ENCODE assay signal across 27 cellular contexts in genomic region chr3:128457918-128458317, GRCh38. TPM values are rescaled to one million over a fixed set of nuclear protein-coding genes. Genes with fewer than 3 reads are reported as not detected.
"Had no signal": no experiment of that assay in that cellular context is flagged by ENCODE, and none has a peak within 500 bp of the region (broad histone marks: within the 10 kb centered on the region; RNA-seq: fewer than 3 reads in every experiment).

No MANE protein-coding gene starts in this region.

- H3K9ac ChIP-seq: KMS-11 had no signal

- H3K4me1 Mint-ChIP-seq: activated CD4-positive, alpha-beta T cell treated with anti-CD3 and anti-CD28 coated beads, Interleukin-2, amount 10 ng/mL, durations not matched to agents 24 days and 14 days; activated CD8-positive, alpha-beta memory T cell treated with anti-CD3 and anti-CD28 coated beads, Interleukin-2, amount 10 ng/mL, durations not matched to agents 7 days and 5 days; activated T-helper 17 cell treated with anti-CD3 and anti-CD28 coated beads, Interleukin-2, amount 50 U/mL, for 72 hours; WTC11 had no signal

- H3K27ac Mint-ChIP-seq: activated CD4-positive, alpha-beta T cell treated with anti-CD3 and anti-CD28 coated beads, Interleukin-2, amount 10 ng/mL, durations not matched to agents 24 days and 14 days; activated CD8-positive, alpha-beta memory T cell treated with anti-CD3 and anti-CD28 coated beads, Interleukin-2, amount 10 ng/mL, durations not matched to agents 7 days and 5 days; activated naive CD4-positive, alpha-beta T cell treated with anti-CD3 and anti-CD28 coated beads for 36 hours; activated naive CD8-positive, alpha-beta T cell; activated T-helper 17 cell treated with anti-CD3 and anti-CD28 coated beads, Interleukin-2, amount 50 U/mL, for 72 hours; T-helper 1 cell treated with Interleukin-12 subunit alpha and Interleukin-12 subunit beta and Interleukin-4 antibody, amounts not matched to agents 30 μg/mL and 1 μg/mL, for 36 hours; WTC11 had no signal

- H3K4me3 ChIP-seq: cardiac muscle cell, SJSA1 had no signal

- H3K36me3 ChIP-seq: brain microvascular endothelial cell, cardiac muscle cell, SJSA1 had no signal

- ATAC-seq: activated CD8-positive, alpha-beta memory T cell treated with anti-CD3 and anti-CD28 coated beads, Interleukin-2, amount 10 ng/mL, durations not matched to agents 7 days and 5 days; activated T-cell treated with anti-CD3 and anti-CD28 coated beads, Interleukin-2, amount 50 U/mL, for 4 hours; activated T-helper 17 cell treated with anti-CD3 and anti-CD28 coated beads, Interleukin-2, amount 50 U/mL, for 72 hours had no signal

- H3K4me2 ChIP-seq: KMS-11 had no signal

- H3K9me3 Mint-ChIP-seq: activated CD4-positive, alpha-beta T cell treated with anti-CD3 and anti-CD28 coated beads, Interleukin-2, amount 10 ng/mL, durations not matched to agents 24 days and 14 days; activated naive CD4-positive, alpha-beta T cell treated with anti-CD3 and anti-CD28 coated beads for 36 hours; activated T-cell treated with anti-CD3 and anti-CD28 coated beads, Interleukin-2, amount 50 U/mL, for 4 hours; activated T-helper 17 cell treated with anti-CD3 and anti-CD28 coated beads, Interleukin-2, amount 50 U/mL, for 72 hours; T-helper 1 cell treated with Interleukin-12 subunit alpha and Interleukin-12 subunit beta and Interleukin-4 antibody, amounts not matched to agents 30 μg/mL and 1 μg/mL, for 36 hours; WTC11 had no signal

- H3K9me3 ChIP-seq: SJSA1 had no signal

- H3K27ac ChIP-seq: brain microvascular endothelial cell, cardiac muscle cell, KMS-11, SJSA1 had no signal

- DNase-seq: activated CD4-positive, alpha-beta T cell treated with anti-CD3 and anti-CD28 coated beads, Interleukin-2, amount 10 ng/mL, durations not matched to agents 24 days and 14 days; activated CD4-positive, alpha-beta T cell treated with anti-CD3 and anti-CD28 coated beads, Interleukin-2, amount 50 U/mL, for 48 hours; activated CD4-positive, CD25-positive, alpha-beta regulatory T cell treated with anti-CD3 and anti-CD28 coated beads, Interleukin-2, amount 50 U/mL, for 72 hours; activated CD8-positive, alpha-beta memory T cell treated with anti-CD3 and anti-CD28 coated beads, Interleukin-2, amount 10 ng/mL, durations not matched to agents 7 days and 5 days; activated gamma-delta T cell; activated naive CD4-positive, alpha-beta T cell treated with anti-CD3 and anti-CD28 coated beads for 36 hours; activated T-cell treated with anti-CD3 and anti-CD28 coated beads, Interleukin-2, amount 50 U/mL, for 4 hours; amygdala; brain microvascular endothelial cell; NCI-H1092; NCI-H1417; NCI-H1930; NCI-H2171; NCI-H226; NCI-H82; RPMI8226; SHP77 had no signal

- H3K4me3 Mint-ChIP-seq: activated CD4-positive, alpha-beta T cell treated with anti-CD3 and anti-CD28 coated beads, Interleukin-2, amount 10 ng/mL, durations not matched to agents 24 days and 14 days; activated CD8-positive, alpha-beta memory T cell treated with anti-CD3 and anti-CD28 coated beads, Interleukin-2, amount 10 ng/mL, durations not matched to agents 7 days and 5 days; activated naive CD4-positive, alpha-beta T cell treated with anti-CD3 and anti-CD28 coated beads for 36 hours; activated naive CD8-positive, alpha-beta T cell; activated T-cell treated with anti-CD3 and anti-CD28 coated beads, Interleukin-2, amount 50 U/mL, for 4 hours; activated T-helper 17 cell treated with anti-CD3 and anti-CD28 coated beads, Interleukin-2, amount 50 U/mL, for 72 hours; T-helper 1 cell treated with Interleukin-12 subunit alpha and Interleukin-12 subunit beta and Interleukin-4 antibody, amounts not matched to agents 30 μg/mL and 1 μg/mL, for 36 hours; WTC11 had no signal

- H3K36me3 Mint-ChIP-seq: activated CD8-positive, alpha-beta memory T cell treated with anti-CD3 and anti-CD28 coated beads, Interleukin-2, amount 10 ng/mL, durations not matched to agents 7 days and 5 days; activated naive CD8-positive, alpha-beta T cell; WTC11 had no signal

RNA-seq across cellular contexts. Expression of gene DNAJB8, which starts 8.8 kb away (rescaled TPM):
- total RNA-seq: activated CD4-positive, alpha-beta T cell treated with anti-CD3 and anti-CD28 coated beads, Interleukin-2, amount 10 ng/mL, durations not matched to agents 24 days and 14 days; activated CD8-positive, alpha-beta memory T cell treated with anti-CD3 and anti-CD28 coated beads, Interleukin-2, amount 10 ng/mL, durations not matched to agents 7 days and 5 days; activated naive CD4-positive, alpha-beta T cell treated with anti-CD3 and anti-CD28 coated beads for 36 hours; activated T-cell treated with anti-CD3 and anti-CD28 coated beads, Interleukin-2, amount 50 U/mL, for 4 hours; activated T-helper 17 cell treated with anti-CD3 and anti-CD28 coated beads, Interleukin-2, amount 50 U/mL, for 72 hours; cardiac muscle cell; MCF 10A; NCI-H460; OCI-LY7; SJSA1; WTC11 had no signal
- polyA plus RNA-seq: cardiac muscle cell had no signal

RNA-seq across cellular contexts. Expression of gene GATA2, which starts 35.1 kb away (rescaled TPM):
- total RNA-seq: activated CD4-positive, alpha-beta T cell treated with anti-CD3 and anti-CD28 coated beads, Interleukin-2, amount 10 ng/mL, durations not matched to agents 24 days and 14 days; OCI-LY7 had no signal
